In genomic region chr4:92618968-92619367, GRCh38 we compare ENCODE assay signal across 1 cellular context.
TF ChIP-seq lines count a peak whose summit lies in the region.

No MANE protein-coding gene starts in this region.

TF ChIP-seq in SK-N-SH, 30 proteins besides CTCF, POLR2A, EP300 and RAD21 (continued from another document):
- TF ChIP-seq MXI1 (IDR thresholded peaks at IDR 0.05; ENCODE audit: low read depth, low read length), result no peak
- TF ChIP-seq MEF2A (IDR thresholded peaks at IDR 0.05; ENCODE audit: borderline replicate concordance, low read depth), result no peak
